1 cellular context compared by ENCODE assay signal in genomic region chr1:20787100-20787774, GRCh38.
TF ChIP-seq lines count a peak whose summit lies in the region.

Gene HP1BP3 (minus strand): TSS chr1:20787307. CDS start chr1:20780440, 6,867 bp downstream.

TF ChIP-seq in HepG2, 621 proteins besides CTCF, POLR2A, EP300 and RAD21 (continued from another document and continues in another):
- TF ChIP-seq PATZ1 (CRISPR knock-in tag; IDR thresholded peaks at IDR 0.05) (no peak), ARNTL (CRISPR knock-in tag; IDR thresholded peaks at IDR 0.05) (no peak), ZSCAN29 (CRISPR knock-in tag; conservative IDR thresholded peaks at IDR 0.05) (no peak), NAIF1 (CRISPR knock-in tag; IDR thresholded peaks at IDR 0.05; ENCODE audit: borderline replicate concordance) (no peak), ZNF501 (CRISPR knock-in tag; IDR thresholded peaks at IDR 0.05) (no peak), ETV6 (CRISPR knock-in tag; conservative IDR thresholded peaks at IDR 0.05) (no peak), ZNF264 (CRISPR knock-in tag; IDR thresholded peaks at IDR 0.05) (no peak; the same call in 1 of the 2 replicates), SRY (CRISPR knock-in tag; IDR thresholded peaks at IDR 0.05) (0 out of 2 replicates have a peak, but pooled peaks have one; percentile 21), PHF5A (CRISPR knock-in tag; IDR thresholded peaks at IDR 0.05; ENCODE audit: low read depth, unreplicated experiment) (no peak), GPBP1L1 (CRISPR knock-in tag; IDR thresholded peaks at IDR 0.05) (no peak), ZNF556 (CRISPR knock-in tag; IDR thresholded peaks at IDR 0.05; ENCODE audit: borderline replicate concordance) (peak; percentile 37; the same call in 1 of the 2 replicates), THAP11 (CRISPR knock-in tag; IDR thresholded peaks at IDR 0.05) (no peak), PCBP1 (IDR thresholded peaks at IDR 0.05; ENCODE audit: borderline replicate concordance, low read depth, low read length) (no peak), ZNF263 (CRISPR knock-in tag; IDR thresholded peaks at IDR 0.05) (no peak), AGO1 (IDR thresholded peaks at IDR 0.05; ENCODE audit: low read depth, low read length, poor library complexity, severe bottlenecking) (no peak), ZFP36L2 (CRISPR knock-in tag; IDR thresholded peaks at IDR 0.05) (no peak), ZNF503 (CRISPR knock-in tag; IDR thresholded peaks at IDR 0.05) (no peak), ZNF367 (CRISPR knock-in tag; IDR thresholded peaks at IDR 0.05; ENCODE audit: borderline replicate concordance) (no peak), IRF1 (CRISPR knock-in tag; IDR thresholded peaks at IDR 0.05; ENCODE audit: low read depth) (no peak), SRSF9 (IDR thresholded peaks at IDR 0.05; ENCODE audit: borderline replicate concordance, insufficient read depth, low read depth, low read length, poor library complexity, severe bottlenecking) (no peak), RBM39 (IDR thresholded peaks at IDR 0.05; ENCODE audit: low read depth, low read length, poor library complexity, severe bottlenecking) (peak; percentile 2), CCDC6 (CRISPR knock-in tag; IDR thresholded peaks at IDR 0.05) (peak; percentile 60; the same call in 1 of the 2 replicates), STAT6 (CRISPR knock-in tag; IDR thresholded peaks at IDR 0.05; ENCODE audit: borderline replicate concordance) (no peak), CCAR2 (optimal IDR thresholded peaks at IDR 0.05; ENCODE audit: low read depth, low read length) (no peak), ARID5B (CRISPR knock-in tag; IDR thresholded peaks at IDR 0.05) (no peak), POGK (CRISPR knock-in tag; conservative IDR thresholded peaks at IDR 0.05) (no peak; the same call in 1 of the 2 replicates), KDM6A (CRISPR knock-in tag; IDR thresholded peaks at IDR 0.05; ENCODE audit: low read depth) (no peak), JUN (CRISPR knock-in tag; IDR thresholded peaks at IDR 0.05) (no peak), ZNF530 (CRISPR knock-in tag; IDR thresholded peaks at IDR 0.05; ENCODE audit: low read depth) (no peak), ZNF766 (CRISPR knock-in tag; IDR thresholded peaks at IDR 0.05; ENCODE audit: borderline replicate concordance) (no peak), DMTF1 (CRISPR knock-in tag; IDR thresholded peaks at IDR 0.05) (no peak)
- TF ChIP-seq, protein P1, sequence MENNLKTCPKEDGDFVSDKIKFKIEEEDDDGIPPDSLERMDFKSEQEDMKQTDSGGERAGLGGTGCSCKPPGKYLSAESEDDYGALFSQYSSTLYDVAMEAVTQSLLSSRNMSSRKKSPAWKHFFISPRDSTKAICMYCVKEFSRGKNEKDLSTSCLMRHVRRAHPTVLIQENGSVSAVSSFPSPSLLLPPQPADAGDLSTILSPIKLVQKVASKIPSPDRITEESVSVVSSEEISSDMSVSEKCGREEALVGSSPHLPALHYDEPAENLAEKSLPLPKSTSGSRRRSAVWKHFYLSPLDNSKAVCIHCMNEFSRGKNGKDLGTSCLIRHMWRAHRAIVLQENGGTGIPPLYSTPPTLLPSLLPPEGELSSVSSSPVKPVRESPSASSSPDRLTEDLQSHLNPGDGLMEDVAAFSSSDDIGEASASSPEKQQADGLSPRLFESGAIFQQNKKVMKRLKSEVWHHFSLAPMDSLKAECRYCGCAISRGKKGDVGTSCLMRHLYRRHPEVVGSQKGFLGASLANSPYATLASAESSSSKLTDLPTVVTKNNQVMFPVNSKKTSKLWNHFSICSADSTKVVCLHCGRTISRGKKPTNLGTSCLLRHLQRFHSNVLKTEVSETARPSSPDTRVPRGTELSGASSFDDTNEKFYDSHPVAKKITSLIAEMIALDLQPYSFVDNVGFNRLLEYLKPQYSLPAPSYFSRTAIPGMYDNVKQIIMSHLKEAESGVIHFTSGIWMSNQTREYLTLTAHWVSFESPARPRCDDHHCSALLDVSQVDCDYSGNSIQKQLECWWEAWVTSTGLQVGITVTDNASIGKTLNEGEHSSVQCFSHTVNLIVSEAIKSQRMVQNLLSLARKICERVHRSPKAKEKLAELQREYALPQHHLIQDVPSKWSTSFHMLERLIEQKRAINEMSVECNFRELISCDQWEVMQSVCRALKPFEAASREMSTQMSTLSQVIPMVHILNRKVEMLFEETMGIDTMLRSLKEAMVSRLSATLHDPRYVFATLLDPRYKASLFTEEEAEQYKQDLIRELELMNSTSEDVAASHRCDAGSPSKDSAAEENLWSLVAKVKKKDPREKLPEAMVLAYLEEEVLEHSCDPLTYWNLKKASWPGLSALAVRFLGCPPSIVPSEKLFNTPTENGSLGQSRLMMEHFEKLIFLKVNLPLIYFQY (CRISPR knock-in tag; IDR thresholded peaks at IDR 0.05; ENCODE audit: borderline replicate concordance), result no peak
- TF ChIP-seq, protein P2, sequence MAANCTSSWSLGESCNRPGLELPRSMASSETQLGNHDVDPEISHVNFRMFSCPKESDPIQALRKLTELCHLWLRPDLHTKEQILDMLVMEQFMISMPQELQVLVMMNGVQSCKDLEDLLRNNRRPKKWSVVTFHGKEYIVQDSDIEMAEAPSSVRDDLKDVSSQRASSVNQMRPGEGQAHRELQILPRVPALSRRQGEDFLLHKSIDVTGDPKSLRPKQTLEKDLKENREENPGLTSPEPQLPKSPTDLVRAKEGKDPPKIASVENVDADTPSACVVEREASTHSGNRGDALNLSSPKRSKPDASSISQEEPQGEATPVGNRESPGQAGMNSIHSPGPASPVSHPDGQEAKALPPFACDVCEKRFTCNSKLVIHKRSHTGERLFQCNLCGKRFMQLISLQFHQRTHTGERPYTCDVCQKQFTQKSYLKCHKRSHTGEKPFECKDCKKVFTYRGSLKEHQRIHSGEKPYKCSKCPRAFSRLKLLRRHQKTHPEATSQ (CRISPR knock-in tag; IDR thresholded peaks at IDR 0.05; ENCODE audit: borderline replicate concordance), result no peak
